ENCODE assay signal across 8 cellular contexts in the genomic region with DNA sequence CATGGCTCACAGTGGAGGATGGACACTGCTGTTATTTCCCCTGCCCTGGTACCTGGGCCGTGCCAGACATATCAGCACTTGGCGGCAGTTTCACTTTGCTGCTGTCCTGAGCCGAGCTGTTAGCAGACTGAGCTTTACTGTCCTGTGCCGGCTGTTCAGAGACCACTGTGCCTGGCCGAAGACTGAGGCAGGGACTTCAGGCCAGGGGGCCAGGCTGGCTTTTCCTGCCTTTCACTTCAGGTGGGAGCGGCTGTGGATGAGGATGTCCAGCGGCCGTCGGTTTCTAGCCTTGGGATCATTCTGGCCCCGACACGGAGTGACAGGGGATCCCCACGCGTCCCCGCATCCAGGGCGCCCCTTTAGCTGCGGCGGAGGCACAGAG. TPM values are rescaled to one million over a fixed set of nuclear protein-coding genes. Genes with fewer than 3 reads are reported as not detected.
DNase-seq lines count a peak whose midpoint lies in the region; ATAC-seq and TF ChIP-seq lines count a peak whose summit lies in the region.

No MANE protein-coding gene starts in this region.

- H3K27me3 ChIP-seq in upper lobe of left lung (no peaks in the 10 kb centered on the region), BE2C (no peaks in the 10 kb centered on the region)

- 47 to 62% methylated on average over 15 to 17 of the region's 17 CpGs for WGBS in mesodermal cell (ENCODE audit: insufficient coverage in 2 of 2), 2 experiments
- WGBS in upper lobe of left lung, 2 donors: 11 to 14% methylated on average over 9 to 11 of the region's 17 CpGs

- H3K9me3 ChIP-seq in mesodermal cell (ENCODE audit: control insufficient read depth, low read length) (no peaks in the 10 kb centered on the region), upper lobe of left lung (no peaks in the 10 kb centered on the region), BE2C (no peaks in the 10 kb centered on the region)

- H3K4me3 ChIP-seq in mesodermal cell (ENCODE audit: extremely low read depth, insufficient read depth, low read length, poor library complexity, severe bottlenecking) (peak overlapping the region; percentile 39), upper lobe of left lung (peak overlapping the region; percentile 38 to 74 (median 70)), BE2C (ENCODE audit: low read depth, low read length) (no peak overlapping the region)

- no peak for TF ChIP-seq CTCF in upper lobe of left lung (IDR thresholded peaks at IDR 0.05)
- TF ChIP-seq CTCF in BE2C (IDR thresholded peaks at IDR 0.05; ENCODE audit: low read depth, low read length): no peak

- TF ChIP-seq EP300 in upper lobe of left lung (IDR thresholded peaks at IDR 0.05): no peak

- no peaks in the 10 kb centered on the region for H3K36me3 ChIP-seq in mesodermal cell (ENCODE audit: control insufficient read depth, insufficient read depth, low read length)
- no peaks in the 10 kb centered on the region for H3K36me3 ChIP-seq in upper lobe of left lung
- H3K36me3 ChIP-seq in BE2C: no peaks in the 10 kb centered on the region

- DNase-seq in activated gamma-delta T cell treated with Interleukin-2 at 50 U/mL for 16 hours (peak; percentile 17), activated gamma-delta T cell (lab: John Stamatoyannopoulos, UW) (no peak), caudate nucleus (lab: John Stamatoyannopoulos, UW) (no peak), upper lobe of left lung (no peak), BE2C (no peak)

- H3K27ac ChIP-seq in caudate nucleus (ENCODE audit: low read depth, low read length): peak overlapping the region; percentile 55
- H3K27ac ChIP-seq in mesodermal cell (ENCODE audit: low read depth, low read length, severe bottlenecking): no peak overlapping the region
- H3K27ac ChIP-seq in upper lobe of left lung: peak overlapping the region; percentile 45 to 86 (median 77)

- peaks cover 12% of the 10 kb centered on the region for H3K4me1 ChIP-seq in mesodermal cell (ENCODE audit: control insufficient read depth, insufficient read depth, low read length, poor library complexity, severe bottlenecking)
- peaks cover 11 to 49% (median 26%) of the 10 kb centered on the region in 4 donors for H3K4me1 ChIP-seq in upper lobe of left lung
- no peaks in the 10 kb centered on the region for H3K4me1 ChIP-seq in BE2C

- TF ChIP-seq POLR2A in upper lobe of left lung (IDR thresholded peaks at IDR 0.05): no peak

- peak; percentile 25 to 26 for ATAC-seq in upper lobe of left lung (ENCODE audit: low FRiP score in 2 of 2)
- no peak for ATAC-seq in HG03571 (IDR thresholded peaks at IDR 0.05; ENCODE audit: unreplicated experiment)
- ATAC-seq in GM18858 (IDR thresholded peaks at IDR 0.05; ENCODE audit: unreplicated experiment): no peak

RNA-seq across cellular contexts. Expression of a gene that starts 1.0 kb away (rescaled TPM):
- 0.66 TPM for polyA plus RNA-seq in mesodermal cell (2013, experiment 1 of 2)
- 0.71 TPM for polyA plus RNA-seq in mesodermal cell (2013, experiment 2 of 2)
- 10 to 100 TPM; 17.8 to 62.4 (median 32.3) TPM for total RNA-seq in upper lobe of left lung
- polyA plus RNA-seq in BE2C (2012; ENCODE audit: insufficient read depth, insufficient read length, low read depth): not detected

Comparison
In these comparisons a context has a peak if more than half of its experiments do, and no peak if none do; other contexts are left out.
1. ATAC-seq: peak in upper lobe of left lung (2 of 2); none in HG03571 (single experiment) and GM18858 (single experiment).